8 cellular contexts compared by ENCODE assay signal in the genomic region with DNA sequence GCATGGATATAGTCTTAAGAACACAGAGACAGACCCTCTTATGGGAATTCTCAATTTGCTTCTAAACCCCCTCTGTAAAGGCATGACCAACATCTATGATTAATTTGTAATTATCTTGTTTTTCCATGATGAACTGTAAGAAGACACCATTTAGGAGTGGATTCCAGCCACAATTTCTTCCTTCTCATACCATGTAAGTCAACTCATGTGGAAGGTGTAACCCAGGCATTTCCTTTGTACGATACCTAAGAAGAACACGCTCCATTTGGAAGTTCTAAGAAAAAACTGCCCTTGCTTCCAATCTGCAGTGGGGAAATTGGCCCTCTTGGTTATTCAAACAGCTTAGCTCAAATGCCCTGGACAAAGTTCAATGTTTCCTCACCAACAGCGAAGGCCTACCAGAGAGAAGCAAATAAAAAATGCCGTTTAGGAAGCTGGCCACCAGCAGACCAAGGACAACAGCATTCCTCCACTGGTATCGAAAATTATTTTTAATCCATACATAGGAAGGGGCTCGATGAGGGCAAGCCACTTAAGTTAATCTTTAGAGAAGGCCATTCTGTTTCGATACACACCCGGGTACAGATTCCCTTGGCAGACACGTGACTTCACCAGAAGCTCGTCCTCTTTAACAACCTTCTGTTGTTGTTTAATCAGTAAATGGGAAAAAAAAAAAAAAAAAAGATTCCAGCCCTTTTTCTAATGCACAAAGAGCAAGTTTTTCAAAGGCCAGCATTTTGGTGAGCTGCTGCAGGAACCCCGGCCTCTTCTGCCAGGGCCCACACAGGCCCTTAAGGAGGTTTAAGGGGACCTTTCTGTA. TPM values are rescaled to one million over a fixed set of nuclear protein-coding genes. Genes with fewer than 3 reads are reported as not detected.
DNase-seq lines count a peak whose midpoint lies in the region; ATAC-seq, FAIRE-seq and TF ChIP-seq lines count a peak whose summit lies in the region.

No MANE protein-coding gene starts in this region.

- peak overlapping the region; percentile 96 to 100 for H3K27ac ChIP-seq in A549
- H3K27ac ChIP-seq in KOPT-K1 (ENCODE audit: low read depth, low read length, poor library complexity, severe bottlenecking) = peak overlapping the region; percentile 1
- peak overlapping the region; percentile 91 to 92 for H3K27ac ChIP-seq in mucosa of rectum (ENCODE audit: low read depth in 2 of 2, low read length in 2 of 2)

- no peak for TF ChIP-seq EP300 in A549 (IDR thresholded peaks at IDR 0.05)

- peak overlapping the region; percentile 89 to 95 for H3K27ac Mint-ChIP-seq in effector memory CD8-positive, alpha-beta T cell

- TF ChIP-seq POLR2A in A549 (IDR thresholded peaks at IDR 0.05; ENCODE audit: low read length) (no peak), GM12891 (IDR thresholded peaks at IDR 0.05; ENCODE audit: low read depth, low read length) (no peak)

- peaks cover 13% of the 10 kb centered on the region for H3K36me3 Mint-ChIP-seq in effector memory CD8-positive, alpha-beta T cell (ENCODE audit: insufficient read depth)

- no peaks in the 10 kb centered on the region for H3K9me3 ChIP-seq in A549
- no peaks in the 10 kb centered on the region for H3K9me3 ChIP-seq in KOPT-K1 (ENCODE audit: insufficient read depth, low read length, poor library complexity, severe bottlenecking)
- no peaks in the 10 kb centered on the region for H3K9me3 ChIP-seq in mucosa of rectum (ENCODE audit: control insufficient read depth in 2 of 2, low read length in 2 of 2)

- POLR2A ChIA-PET in A549 (lab: Yijun Ruan, JAX) = no interaction called here

- ATAC-seq in A549 (peak in 1 of 2 experiments; percentile 39; a peak in 3 of 6 replicates), HG02840 (IDR thresholded peaks at IDR 0.05; ENCODE audit: low FRiP score, unreplicated experiment) (no peak)
- ATAC-seq in effector memory CD8-positive, alpha-beta T cell (replicated peaks) = no peak

- 9% methylated on average over 11 of the region's 11 CpGs for WGBS in A549 (ENCODE audit: missing lambda C conversion rate)

- H3K4me2 ChIP-seq in A549 = peak overlapping the region; percentile 81

- no peak for TF ChIP-seq CTCF in A549 (IDR thresholded peaks at IDR 0.05)

- H3K4me1 ChIP-seq in A549 (peaks cover 44% of the 10 kb centered on the region), mucosa of rectum (ENCODE audit: control insufficient read depth in 2 of 2, insufficient read depth in 2 of 2, low read length in 2 of 2) (peaks cover 36 to 37% of the 10 kb centered on the region in 2 donors)

- H3K9me3 Mint-ChIP-seq in effector memory CD8-positive, alpha-beta T cell = no peaks in the 10 kb centered on the region

- H3K4me3 ChIP-seq in A549 (peak overlapping the region; percentile 85), mucosa of rectum (ENCODE audit: low read length in 2 of 2) (peak overlapping the region; percentile 65 to 77)

- no peaks in the 10 kb centered on the region for H3K27me3 ChIP-seq in mucosa of rectum (ENCODE audit: control insufficient read depth in 2 of 2, insufficient read depth in 2 of 2, low read length in 2 of 2)

- FAIRE-seq in A549 (lab: Jason Lieb, UNC) (peak; percentile 28), GM12891 (lab: Jason Lieb, UNC) (no peak)

- H3K36me3 ChIP-seq in KOPT-K1 (ENCODE audit: insufficient read depth, low read length) (peaks cover 33% of the 10 kb centered on the region), mucosa of rectum (ENCODE audit: control insufficient read depth in 2 of 2, insufficient read depth in 2 of 2, low read length in 2 of 2) (peaks cover 6% of the 10 kb centered on the region in 2 donors)

- peaks cover 19 to 43% of the 10 kb centered on the region in 2 donors for H3K4me1 Mint-ChIP-seq in effector memory CD8-positive, alpha-beta T cell (ENCODE audit: low read depth in 2 of 2)

- peak overlapping the region in 1 of 2 donors; percentile 85 for H3K9ac ChIP-seq in mucosa of rectum (ENCODE audit: low read depth in 1 of 2, low read length in 2 of 2)

- DNase-seq in A549 (ENCODE audit: low read depth in 1 of 2, low spot score in 1 of 2) = peak; percentile 55 to 69
- DNase-seq in effector memory CD8-positive, alpha-beta T cell = no peak
- DNase-seq in GM12891 (ENCODE audit: insufficient read length, low spot score) = no peak
- no peak for DNase-seq in stimulated activated CD4-positive, alpha-beta T cell treated with anti-CD3 and anti-CD28 coated beads, Interleukin-2, amount 100 ng/mL, for 48 hours
- DNase-seq in NCI-H82 (lab: John Stamatoyannopoulos, UW) = no peak

- peak overlapping the region; percentile 80 to 81 for H3K4me3 Mint-ChIP-seq in effector memory CD8-positive, alpha-beta T cell

- H3K27me3 Mint-ChIP-seq in effector memory CD8-positive, alpha-beta T cell = no peaks in the 10 kb centered on the region

- CTCF ChIA-PET in A549 (lab: Yijun Ruan, JAX) = no interaction called here

- no peak for TF ChIP-seq RAD21 in A549 (conservative IDR thresholded peaks at IDR 0.05 in 1 of 2, IDR thresholded peaks at IDR 0.05 in 1 of 2)

TF ChIP-seq in A549, 52 proteins besides CTCF, POLR2A, EP300 and RAD21 (continues in another document):
- TF ChIP-seq, protein P1, sequence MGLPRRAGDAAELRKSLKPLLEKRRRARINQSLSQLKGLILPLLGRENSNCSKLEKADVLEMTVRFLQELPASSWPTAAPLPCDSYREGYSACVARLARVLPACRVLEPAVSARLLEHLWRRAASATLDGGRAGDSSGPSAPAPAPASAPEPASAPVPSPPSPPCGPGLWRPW (IDR thresholded peaks at IDR 0.05) = no peak
- TF ChIP-seq, protein P2, sequence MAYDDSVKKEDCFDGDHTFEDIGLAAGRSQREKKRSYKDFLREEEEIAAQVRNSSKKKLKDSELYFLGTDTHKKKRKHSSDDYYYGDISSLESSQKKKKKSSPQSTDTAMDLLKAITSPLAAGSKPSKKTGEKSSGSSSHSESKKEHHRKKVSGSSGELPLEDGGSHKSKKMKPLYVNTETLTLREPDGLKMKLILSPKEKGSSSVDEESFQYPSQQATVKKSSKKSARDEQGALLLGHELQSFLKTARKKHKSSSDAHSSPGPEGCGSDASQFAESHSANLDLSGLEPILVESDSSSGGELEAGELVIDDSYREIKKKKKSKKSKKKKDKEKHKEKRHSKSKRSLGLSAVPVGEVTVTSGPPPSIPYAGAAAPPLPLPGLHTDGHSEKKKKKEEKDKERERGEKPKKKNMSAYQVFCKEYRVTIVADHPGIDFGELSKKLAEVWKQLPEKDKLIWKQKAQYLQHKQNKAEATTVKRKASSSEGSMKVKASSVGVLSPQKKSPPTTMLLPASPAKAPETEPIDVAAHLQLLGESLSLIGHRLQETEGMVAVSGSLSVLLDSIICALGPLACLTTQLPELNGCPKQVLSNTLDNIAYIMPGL (CRISPR knock-in tag; IDR thresholded peaks at IDR 0.05; ENCODE audit: borderline replicate concordance) = no peak
- 0 out of 2 replicates have a peak, but pooled peaks have one; percentile 20 for TF ChIP-seq NPAS2 (CRISPR knock-in tag; IDR thresholded peaks at IDR 0.05; ENCODE audit: borderline replicate concordance)
- no peak for TF ChIP-seq EHF (CRISPR knock-in tag; IDR thresholded peaks at IDR 0.05)
- TF ChIP-seq ESRRA (IDR thresholded peaks at IDR 0.05; ENCODE audit: borderline replicate concordance, low read length) = no peak
- TF ChIP-seq HOXB5 (CRISPR knock-in tag; IDR thresholded peaks at IDR 0.05) = no peak
- TF ChIP-seq EHMT2 (IDR thresholded peaks at IDR 0.05; ENCODE audit: low read depth) = no peak

TF ChIP-seq in GM12891, 5 proteins besides CTCF, POLR2A, EP300 and RAD21:
- no peak for TF ChIP-seq PAX5 (IDR thresholded peaks at IDR 0.05; ENCODE audit: insufficient read depth, low read length, severe bottlenecking)
- no peak for TF ChIP-seq POLR2AphosphoS5 (IDR thresholded peaks at IDR 0.05; ENCODE audit: low read depth, low read length)
- TF ChIP-seq TAF1 (IDR thresholded peaks at IDR 0.05; ENCODE audit: low read depth, low read length) = no peak
- TF ChIP-seq POU2F2 (IDR thresholded peaks at IDR 0.05; ENCODE audit: low read depth, low read length) = no peak
- no peak for TF ChIP-seq SPI1 (IDR thresholded peaks at IDR 0.05; ENCODE audit: low read depth, low read length)
TF ChIP-seq in GM12891: peak in this region for 0.

RNA-seq across cellular contexts. Expression of a gene that starts 2.6 kb away (rescaled TPM):
- polyA plus RNA-seq in A549 (2011; rRNA removed) = 56.3 and 71.6 TPM in 2 replicates
- 59.4 and 59.7 TPM in 2 replicates for polyA plus RNA-seq in A549 (2012; cell fraction: cytosol; rRNA removed)
- 43.1 and 45.8 TPM in 2 replicates for polyA plus RNA-seq in A549 (2012; cell fraction: nucleus; rRNA removed)
- 26.2 to 32.1 TPM (median 29.7 TPM) in 3 replicates for polyA plus RNA-seq in A549 (2017; fragmentation: RNase III; extraction: RNeasy Plus Mini Kit Qiagen cat#74134 plus additional on column Dnase treatment)
- 56.4 and 62.1 TPM in 2 replicates for polyA minus RNA-seq in A549 (2011; rRNA and poly(A)+ RNA removed)
- polyA plus RNA-seq in GM12891 (2012; ENCODE audit: low read depth, missing spikeins) = 19.1 TPM

RNA-seq across cellular contexts. Expression of a gene that starts 2.6 kb away (rescaled TPM):
- polyA plus RNA-seq in A549 (2011; rRNA removed) = 21.1 and 21.9 TPM in 2 replicates
- 25.2 and 37.3 TPM in 2 replicates for polyA plus RNA-seq in A549 (2012; cell fraction: cytosol; rRNA removed)
- polyA plus RNA-seq in A549 (2012; cell fraction: nucleus; rRNA removed) = 23.5 and 26.6 TPM in 2 replicates
- polyA plus RNA-seq in A549 (2017; fragmentation: RNase III; extraction: RNeasy Plus Mini Kit Qiagen cat#74134 plus additional on column Dnase treatment) = 17.0 to 19.7 TPM (median 18.9 TPM) in 3 replicates
- 19.4 and 25.5 TPM in 2 replicates for polyA minus RNA-seq in A549 (2011; rRNA and poly(A)+ RNA removed)
- 26.6 TPM for polyA plus RNA-seq in GM12891 (2012; ENCODE audit: low read depth, missing spikeins)

Comparison
In these comparisons a context has a peak if more than half of its experiments do, and no peak if none do; other contexts are left out.
1. DNase-seq: peak in A549 (2 of 2); none in effector memory CD8-positive, alpha-beta T cell (0 of 3), GM12891 (single experiment), stimulated activated CD4-positive, alpha-beta T cell treated with anti-CD3 and anti-CD28 coated beads, Interleukin-2, amount 100 ng/mL, for 48 hours (0 of 2) and NCI-H82 (single experiment).
2. H3K27ac ChIP-seq: peak in every context shown above with its lines; median percentile 98 in A549; 92 in mucosa of rectum; 1 in KOPT-K1.